29 cellular contexts compared by ENCODE assay signal in genomic region chr18:39531659-39532058, GRCh38.
"Had no signal": no experiment of that assay in that cellular context is flagged by ENCODE, and none has a peak within 500 bp of the region (broad histone marks: within the 10 kb centered on the region; RNA-seq: fewer than 3 reads in every experiment).

No MANE protein-coding gene starts in this region.

- H3K4me1 ChIP-seq: colonic mucosa, esophagus muscularis mucosa, esophagus squamous epithelium, foreskin keratinocyte, gastrocnemius medialis, gastroesophageal sphincter, heart left ventricle, heart right ventricle had no signal

- H3K4me3 ChIP-seq: colonic mucosa, coronary artery, dorsolateral prefrontal cortex, esophagus muscularis mucosa, esophagus squamous epithelium, gastrocnemius medialis, gastroesophageal sphincter, heart left ventricle, heart right ventricle had no signal

- H3K4me1 Mint-ChIP-seq: endodermal cell had no signal

- FAIRE-seq: colon, endometrium, endothelial cell of umbilical vein, frontal cortex had no signal

- H3K27ac ChIP-seq: colonic mucosa, coronary artery, dorsolateral prefrontal cortex, epithelial cell of prostate, esophagus muscularis mucosa, esophagus squamous epithelium, foreskin keratinocyte, gastrocnemius medialis, gastroesophageal sphincter, heart left ventricle, heart right ventricle had no signal

- H3K27me3 Mint-ChIP-seq: dendritic cell treated with granulocyte-macrophage colony-stimulating factor and Interleukin-4, amounts not matched to agents 40 ng/mL and 50 ng/mL, for 4 days; effector memory CD8-positive, alpha-beta T cell had no signal

- DNase-seq: colonic mucosa; cortex of kidney; dermis blood vessel endothelial cell; dorsolateral prefrontal cortex; effector CD4-positive, alpha-beta T cell; effector CD8-positive, alpha-beta T cell; effector memory CD4-positive, alpha-beta T cell; effector memory CD8-positive, alpha-beta T cell; endodermal cell; erythroblast; esophagus squamous epithelium; foreskin fibroblast; foreskin keratinocyte; foreskin melanocyte; gastrocnemius medialis; glutamatergic neuron; head of caudate nucleus; heart left ventricle; heart right ventricle had no signal

- H3K9me3 ChIP-seq: colonic mucosa, esophagus muscularis mucosa, esophagus squamous epithelium, gastrocnemius medialis, gastroesophageal sphincter, heart right ventricle had no signal

- ATAC-seq: effector memory CD8-positive, alpha-beta T cell; esophagus mucosa; foreskin keratinocyte; gastrocnemius medialis; gastroesophageal sphincter; heart left ventricle; heart right ventricle had no signal

- H3K36me3 ChIP-seq: colonic mucosa, esophagus muscularis mucosa, esophagus squamous epithelium, gastrocnemius medialis, gastroesophageal sphincter, heart left ventricle, heart right ventricle had no signal

- H3K27ac Mint-ChIP-seq: dendritic cell treated with granulocyte-macrophage colony-stimulating factor and Interleukin-4, amounts not matched to agents 40 ng/mL and 50 ng/mL, for 4 days; effector memory CD8-positive, alpha-beta T cell; endodermal cell had no signal

- H3K4me3 Mint-ChIP-seq: dendritic cell treated with granulocyte-macrophage colony-stimulating factor and Interleukin-4, amounts not matched to agents 40 ng/mL and 50 ng/mL, for 4 days; effector memory CD8-positive, alpha-beta T cell; endodermal cell had no signal

- H3K9me3 Mint-ChIP-seq: endodermal cell had no signal

- H3K27me3 ChIP-seq: colonic mucosa, dorsolateral prefrontal cortex, esophagus muscularis mucosa, esophagus squamous epithelium, foreskin keratinocyte, gastrocnemius medialis, gastroesophageal sphincter, heart left ventricle, heart right ventricle had no signal
